ENCODE assay signal across 8 cellular contexts in genomic region chr1:85201340-85202091, GRCh38. TPM values are rescaled to one million over a fixed set of nuclear protein-coding genes. Genes with fewer than 3 reads are reported as not detected.
A peak's percentile ranks its signal among the peaks of the same experiment; 100 is the strongest.
DNase-seq lines count a peak whose midpoint lies in the region; ATAC-seq and TF ChIP-seq lines count a peak whose summit lies in the region.

No MANE protein-coding gene starts in this region.

- H3K36me3 Mint-ChIP-seq in neural crest cell (ENCODE audit: low read depth) = no peaks in the 10 kb centered on the region

- peak overlapping the region; percentile 67 for H3K27ac Mint-ChIP-seq in neural crest cell (ENCODE audit: unreplicated experiment)

- H3K9me3 ChIP-seq in stomach smooth muscle (ENCODE audit: control insufficient read depth in 2 of 2, low read length in 2 of 2) = no peaks in the 10 kb centered on the region

- CTCF ChIA-PET in AG04449 (lab: Yijun Ruan, JAX) = interaction anchor here (0.9 to 3.4 kb wide), 3 partner anchors 53 to 58 kb away, joined by 3 to 12 read pairs (median 5); partner anchors contain the start of gene C1orf52

- H3K9ac ChIP-seq in stomach smooth muscle (ENCODE audit: low read length in 2 of 2) = peak overlapping the region; percentile 80 to 97

- TF ChIP-seq CTCF in AG04449 (IDR thresholded peaks at IDR 0.05; ENCODE audit: insufficient read depth, low read length, missing control alignments) = peak; percentile 6
- no peak for TF ChIP-seq CTCF in fibroblast of villous mesenchyme (IDR thresholded peaks at IDR 0.05; ENCODE audit: insufficient read depth, low read depth, low read length)
- TF ChIP-seq CTCF in neural crest cell (conservative IDR thresholded peaks at IDR 0.05) = no peak

- no peak for DNase-seq in AG04449 (ENCODE audit: low read depth, low spot score)
- peak; percentile 51 for DNase-seq in activated T-helper 9 cell treated with anti-CD3 and anti-CD28 coated beads, Interleukin-2, amount 50 U/mL, for 16 hours (ENCODE audit: low read depth)
- DNase-seq in fibroblast of villous mesenchyme (ENCODE audit: low read depth) = peak; percentile 62
- peak; percentile 67 for DNase-seq in neural crest cell (ENCODE audit: low read depth, low spot score)

- H3K27me3 Mint-ChIP-seq in neural crest cell (ENCODE audit: low read depth) = peaks cover 32% of the 10 kb centered on the region

- H3K4me1 ChIP-seq in stomach smooth muscle (ENCODE audit: control insufficient read depth, insufficient read depth, low read length) = no peaks in the 10 kb centered on the region

- H3K4me3 ChIP-seq in AG04449 (ENCODE audit: low read depth, low read length) (peak overlapping the region; percentile 82), fibroblast of villous mesenchyme (ENCODE audit: low read depth, low read length) (peak overlapping the region; percentile 95), stomach smooth muscle (ENCODE audit: low read length in 2 of 2) (peak overlapping the region; percentile 90 to 91)

- H3K4me3 Mint-ChIP-seq in neural crest cell = peak overlapping the region; percentile 95

- H3K4me1 Mint-ChIP-seq in neural crest cell = peaks cover 35% of the 10 kb centered on the region

- no peaks in the 10 kb centered on the region for H3K36me3 ChIP-seq in stomach smooth muscle (ENCODE audit: control insufficient read depth in 2 of 2, insufficient read depth in 2 of 2, low read length in 2 of 2)

- no peaks in the 10 kb centered on the region for H3K27me3 ChIP-seq in stomach smooth muscle (ENCODE audit: control insufficient read depth in 1 of 2, insufficient read depth in 2 of 2, low read length in 2 of 2)

- H3K27ac ChIP-seq in stomach smooth muscle (ENCODE audit: low read length) = peak overlapping the region; percentile 94

- ATAC-seq in GM18873 (IDR thresholded peaks at IDR 0.05; ENCODE audit: low FRiP score, unreplicated experiment) = peak; percentile 35
- ATAC-seq in HG03135 (IDR thresholded peaks at IDR 0.05; ENCODE audit: unreplicated experiment) = peak; percentile 43

- no peaks in the 10 kb centered on the region for H3K9me3 Mint-ChIP-seq in neural crest cell

- POLR2A ChIA-PET in AG04449 (lab: Yijun Ruan, JAX) = no interaction called here

TF ChIP-seq in PFSK-1, 5 proteins besides CTCF, POLR2A, EP300 and RAD21:
- TF ChIP-seq TAF1 (IDR thresholded peaks at IDR 0.05; ENCODE audit: borderline replicate concordance, insufficient read depth, low read length) = no peak
- TF ChIP-seq REST (IDR thresholded peaks at IDR 0.05; ENCODE audit: insufficient read depth in 1 of 2, low read depth in 2 of 2, low read length in 2 of 2) = 0 out of 4 replicates have a peak, but pooled peaks of 1 of the 2 experiments have one; percentile 10
- TF ChIP-seq SIN3A (IDR thresholded peaks at IDR 0.05; ENCODE audit: borderline replicate concordance, insufficient read depth, low read length) = no peak
- peak; percentile 6 for TF ChIP-seq FOXP2 (optimal IDR thresholded peaks at IDR 0.05; ENCODE audit: borderline replicate concordance, extremely low read depth, extremely low read length, insufficient read depth)
- no peak for TF ChIP-seq POLR2AphosphoS5 (IDR thresholded peaks at IDR 0.05; ENCODE audit: low read depth, low read length)

RNA-seq across cellular contexts. Expression of gene SYDE2, which starts 0.7 kb away (rescaled TPM):
- 0.18 TPM for polyA plus RNA-seq in PFSK-1 (2012; ENCODE audit: insufficient read length, low read depth)
- total RNA-seq in fibroblast of villous mesenchyme = 24.2 and 27.6 TPM in 2 replicates
- 5.9 and 6.0 TPM in 2 replicates for total RNA-seq in neural crest cell

RNA-seq across cellular contexts. Expression of gene C1orf52, which starts 57.9 kb away (rescaled TPM):
- polyA plus RNA-seq in PFSK-1 (2012; ENCODE audit: insufficient read length, low read depth) = 28.7 TPM
- 14.2 and 23.7 TPM in 2 replicates for total RNA-seq in fibroblast of villous mesenchyme
- 30.9 and 37.3 TPM in 2 replicates for total RNA-seq in neural crest cell
